14 cellular contexts compared by ENCODE assay signal in genomic region chr1:175572932-175573871, GRCh38.
DNase-seq lines count a peak whose midpoint lies in the region; ATAC-seq, FAIRE-seq and TF ChIP-seq lines count a peak whose summit lies in the region.
"Had no signal": no experiment of that assay in that cellular context is flagged by ENCODE, and none has a peak within 500 bp of the region (broad histone marks: within the 10 kb centered on the region; RNA-seq: fewer than 3 reads in every experiment).

No MANE protein-coding gene starts in this region.

- intact Hi-C loops in activated naive CD4-positive, alpha-beta T cell treated with anti-CD3 and anti-CD28 coated beads for 36 hours (cut with micrococcal nuclease), result no loop called here

- H3K9me3 Mint-ChIP-seq in brain, result peaks cover 0 to 8% (median 0%) of the 10 kb centered on the region in 5 experiments
- H3K9me3 Mint-ChIP-seq in activated naive CD4-positive, alpha-beta T cell treated with anti-CD3 and anti-CD28 coated beads for 36 hours, result no peaks in the 10 kb centered on the region
- H3K9me3 Mint-ChIP-seq: activated B cell treated with CpG ODN at 0.5 μM for 24 hours; activated T-cell treated with anti-CD3 and anti-CD28 coated beads, Interleukin-2, amount 50 U/mL, for 4 hours; memory B cell had no signal

- H3K27ac Mint-ChIP-seq in brain, result peak overlapping the region in 4 of 5 experiments; percentile 23 to 69 (median 49)
- no peak overlapping the region for H3K27ac Mint-ChIP-seq in activated naive CD4-positive, alpha-beta T cell treated with anti-CD3 and anti-CD28 coated beads for 36 hours
- H3K27ac Mint-ChIP-seq: activated B cell treated with CpG ODN at 0.5 μM for 24 hours, memory B cell had no signal

- peak overlapping the region in 1 of 5 experiments; percentile 5 for H3K4me3 Mint-ChIP-seq in brain
- H3K4me3 Mint-ChIP-seq in activated naive CD4-positive, alpha-beta T cell treated with anti-CD3 and anti-CD28 coated beads for 36 hours, result no peak overlapping the region
- H3K4me3 Mint-ChIP-seq: activated B cell treated with CpG ODN at 0.5 μM for 24 hours; activated T-cell treated with anti-CD3 and anti-CD28 coated beads, Interleukin-2, amount 50 U/mL, for 4 hours; memory B cell had no signal

- CTCF ChIA-PET in activated naive CD4-positive, alpha-beta T cell treated with anti-CD3 and anti-CD28 coated beads for 36 hours (lab: Charles Lee), result no interaction called here

- FAIRE-seq in urothelium cell line (lab: Jason Lieb, UNC), result no peak
- FAIRE-seq: astrocyte, GM12878 had no signal

- no peaks in the 10 kb centered on the region for H3K27me3 Mint-ChIP-seq in brain
- H3K27me3 Mint-ChIP-seq in activated naive CD4-positive, alpha-beta T cell treated with anti-CD3 and anti-CD28 coated beads for 36 hours (ENCODE audit: low read depth), result peaks cover 4% of the 10 kb centered on the region
- H3K27me3 Mint-ChIP-seq: memory B cell had no signal

- peak; percentile 66 for DNase-seq in NB4 (ENCODE audit: low read depth)
- peak; percentile 92 to 99 for DNase-seq in NCI-H446 (lab: John Stamatoyannopoulos, UW)
- peak; percentile 15 for DNase-seq in urothelium cell line (ENCODE audit: low spot score)
- DNase-seq in activated naive CD4-positive, alpha-beta T cell treated with anti-CD3 and anti-CD28 coated beads for 36 hours, result no peak
- no peak for DNase-seq in globus pallidus (ENCODE audit: low spot score)
- DNase-seq: activated B cell treated with CpG ODN at 0.5 μM for 24 hours; activated T-cell treated with anti-CD3 and anti-CD28 coated beads, Interleukin-2, amount 50 U/mL, for 4 hours; Calu3; heart right ventricle had no signal

- peaks cover 48% of the 10 kb centered on the region for H3K4me1 Mint-ChIP-seq in brain
- no peaks in the 10 kb centered on the region for H3K4me1 Mint-ChIP-seq in activated naive CD4-positive, alpha-beta T cell treated with anti-CD3 and anti-CD28 coated beads for 36 hours (ENCODE audit: low read depth)
- H3K4me1 Mint-ChIP-seq: activated B cell treated with CpG ODN at 0.5 μM for 24 hours had no signal

- ATAC-seq in activated CD4-positive, CD25-positive, alpha-beta regulatory T cell treated with anti-CD3 and anti-CD28 coated beads, Interleukin-2, amount 50 U/mL, for 24 hours, result no peak
- ATAC-seq: activated T-cell treated with anti-CD3 and anti-CD28 coated beads, Interleukin-2, amount 50 U/mL, for 4 hours; GM12878; heart right ventricle had no signal

- no peak for TF ChIP-seq CTCF in NB4 (IDR thresholded peaks at IDR 0.05; ENCODE audit: low read depth, low read length)
- no peak for TF ChIP-seq CTCF in brain (conservative IDR thresholded peaks at IDR 0.05)

- TF ChIP-seq POLR2A in NB4 (IDR thresholded peaks at IDR 0.05; ENCODE audit: extremely low read depth, insufficient read length), result no peak

- H3K36me3 Mint-ChIP-seq in brain, result no peaks in the 10 kb centered on the region
- H3K36me3 Mint-ChIP-seq in activated naive CD4-positive, alpha-beta T cell treated with anti-CD3 and anti-CD28 coated beads for 36 hours (ENCODE audit: low read depth), result no peaks in the 10 kb centered on the region

- no peak overlapping the region for H3K4me3 ChIP-seq in NB4 (ENCODE audit: low read depth, low read length)
- H3K4me3 ChIP-seq: GM12878, heart right ventricle had no signal

Comparison
In these comparisons a context has a peak if more than half of its experiments do, and no peak if none do; other contexts are left out.
1. DNase-seq: peak in NB4 (single experiment), NCI-H446 (2 of 2) and urothelium cell line (single experiment); none in activated naive CD4-positive, alpha-beta T cell treated with anti-CD3 and anti-CD28 coated beads for 36 hours (single experiment) and globus pallidus (single experiment).